In genomic region chr3:149441662-149442442, GRCh38 we compare ENCODE assay signal across 19 cellular contexts. TPM values are rescaled to one million over a fixed set of nuclear protein-coding genes. Genes with fewer than 3 reads are reported as not detected.
"Had no signal": no experiment of that assay in that cellular context is flagged by ENCODE, and none has a peak within 500 bp of the region (broad histone marks: within the 10 kb centered on the region; RNA-seq: fewer than 3 reads in every experiment).

No MANE protein-coding gene starts in this region.

- H3K36me3 ChIP-seq: prostate gland, thoracic aorta had no signal

- H3K27me3 Mint-ChIP-seq: dendritic cell treated with granulocyte-macrophage colony-stimulating factor and Interleukin-4, amounts not matched to agents 40 ng/mL and 50 ng/mL, for 4 days had no signal

- H3K36me3 Mint-ChIP-seq: activated CD4-positive, alpha-beta memory T cell treated with anti-CD3 and anti-CD28 coated beads for 36 hours; activated naive CD4-positive, alpha-beta T cell treated with anti-CD3 and anti-CD28 coated beads, Interleukin-2, amount 50 U/mL, for 72 hours; brain; natural killer cell had no signal

- H3K4me3 Mint-ChIP-seq: activated CD4-positive, alpha-beta memory T cell treated with anti-CD3 and anti-CD28 coated beads for 36 hours; activated T-cell treated with anti-CD3 and anti-CD28 coated beads, Interleukin-2, amount 50 U/mL, for 4 hours; dendritic cell treated with granulocyte-macrophage colony-stimulating factor and Interleukin-4, amounts not matched to agents 40 ng/mL and 50 ng/mL, for 4 days; effector memory CD8-positive, alpha-beta T cell; natural killer cell; stimulated activated naive CD8-positive, alpha-beta T cell treated with anti-CD3 and anti-CD28 coated beads, Interleukin-15, Interleukin-2, amounts not matched to agents 100 ng/mL and 50 ng/mL, for 24 hours had no signal

- ATAC-seq: activated naive CD4-positive, alpha-beta T cell treated with anti-CD3 and anti-CD28 coated beads, Interleukin-2, amount 50 U/mL, for 72 hours; activated T-cell treated with anti-CD3 and anti-CD28 coated beads, Interleukin-2, amount 50 U/mL, for 4 hours; effector memory CD8-positive, alpha-beta T cell; left colon; mucosa of descending colon; natural killer cell had no signal

- H3K4me3 ChIP-seq: mucosa of descending colon, prostate gland, thoracic aorta had no signal

- H3K9me3 ChIP-seq: mucosa of descending colon, prostate gland, thoracic aorta had no signal

- H3K27ac Mint-ChIP-seq: activated CD4-positive, alpha-beta memory T cell treated with anti-CD3 and anti-CD28 coated beads for 36 hours; activated naive CD4-positive, alpha-beta T cell treated with anti-CD3 and anti-CD28 coated beads, Interleukin-2, amount 50 U/mL, for 72 hours; dendritic cell treated with granulocyte-macrophage colony-stimulating factor and Interleukin-4, amounts not matched to agents 40 ng/mL and 50 ng/mL, for 4 days; effector memory CD8-positive, alpha-beta T cell; natural killer cell; stimulated activated naive CD8-positive, alpha-beta T cell treated with anti-CD3 and anti-CD28 coated beads, Interleukin-15, Interleukin-2, amounts not matched to agents 100 ng/mL and 50 ng/mL, for 24 hours had no signal

- H3K27ac ChIP-seq: prostate gland, thoracic aorta, VCaP had no signal

- H3K9me3 Mint-ChIP-seq: activated CD4-positive, alpha-beta memory T cell treated with anti-CD3 and anti-CD28 coated beads for 36 hours; activated naive CD4-positive, alpha-beta T cell treated with anti-CD3 and anti-CD28 coated beads, Interleukin-2, amount 50 U/mL, for 72 hours; activated T-cell treated with anti-CD3 and anti-CD28 coated beads, Interleukin-2, amount 50 U/mL, for 4 hours; dendritic cell treated with granulocyte-macrophage colony-stimulating factor and Interleukin-4, amounts not matched to agents 40 ng/mL and 50 ng/mL, for 4 days; effector memory CD8-positive, alpha-beta T cell; natural killer cell; stimulated activated naive CD8-positive, alpha-beta T cell treated with anti-CD3 and anti-CD28 coated beads, Interleukin-15, Interleukin-2, amounts not matched to agents 100 ng/mL and 50 ng/mL, for 24 hours had no signal

- DNase-seq: activated CD4-positive, alpha-beta memory T cell treated with anti-CD3 and anti-CD28 coated beads for 36 hours; activated effector memory CD4-positive, alpha-beta T cell treated with anti-CD3 and anti-CD28 coated beads, Interleukin-2, amount 50 U/mL, for 16 hours; activated T-cell treated with anti-CD3 and anti-CD28 coated beads, Interleukin-2, amount 50 U/mL, for 4 hours; amniotic stem cell; effector memory CD8-positive, alpha-beta T cell; left colon; mucosa of descending colon; natural killer cell; occipital lobe; stimulated activated CD4-positive, alpha-beta T cell treated with anti-CD3 and anti-CD28 coated beads, Interleukin-4, amount 100 ng/mL, for 1 hour had no signal

- H3K4me1 ChIP-seq: prostate gland had no signal

RNA-seq across cellular contexts. Expression of gene TM4SF4, which starts 32.6 kb away (rescaled TPM):
- total RNA-seq: activated CD4-positive, alpha-beta memory T cell treated with anti-CD3 and anti-CD28 coated beads for 36 hours; activated naive CD4-positive, alpha-beta T cell treated with anti-CD3 and anti-CD28 coated beads, Interleukin-2, amount 50 U/mL, for 72 hours; lung microvascular endothelial cell; natural killer cell; occipital lobe; prostate gland; thoracic aorta; urinary bladder had no signal
